In the genomic region with DNA sequence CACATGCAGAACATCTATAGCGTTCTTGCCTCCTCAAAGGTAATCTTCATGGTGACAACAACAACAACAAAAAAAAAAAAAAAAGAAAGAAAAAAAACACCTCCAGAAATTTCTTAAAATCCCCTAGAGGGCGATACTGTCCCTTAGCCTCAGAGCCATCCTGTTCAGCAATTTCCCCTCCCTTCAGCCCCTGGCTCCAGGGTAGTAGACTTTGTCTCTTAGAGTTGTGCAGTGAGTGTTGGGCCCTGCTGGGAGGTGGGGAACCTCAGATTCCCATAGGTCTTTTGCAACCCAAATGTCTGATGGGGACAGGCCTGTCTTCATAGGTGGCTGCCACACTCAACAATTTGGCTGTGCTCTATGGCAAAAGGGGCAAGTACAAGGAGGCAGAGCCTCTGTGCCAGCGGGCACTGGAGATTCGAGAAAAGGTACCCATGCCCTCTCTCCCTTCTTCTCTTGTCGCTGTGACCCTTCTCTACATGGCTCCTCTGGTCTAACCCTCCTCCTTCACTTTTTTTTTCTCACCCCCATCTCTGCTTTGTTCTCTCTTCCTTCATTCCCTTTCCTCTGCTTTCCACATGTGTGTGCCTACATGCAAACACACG, we compare ENCODE assay signal across 7 cellular contexts. TPM values are rescaled to one million over a fixed set of nuclear protein-coding genes. Genes with fewer than 3 reads are reported as not detected.
DNase-seq lines count a peak whose midpoint lies in the region; ATAC-seq and TF ChIP-seq lines count a peak whose summit lies in the region.

No MANE protein-coding gene starts in this region.

- peak overlapping the region in 1 of 2 donors; percentile 62 for H3K27ac Mint-ChIP-seq in effector memory CD8-positive, alpha-beta T cell

- no TSS peak for BruUV-seq in HCT116 (replicated peaks; lab: Mats Ljungman, UMichigan)

- H3K36me3 Mint-ChIP-seq in effector memory CD8-positive, alpha-beta T cell (ENCODE audit: insufficient read depth): peaks cover 22% of the 10 kb centered on the region

- no peak overlapping the region for H3K4me3 Mint-ChIP-seq in effector memory CD8-positive, alpha-beta T cell

- H2BK15ac ChIP-seq in neuronal stem cell (ENCODE audit: low read length): no peak overlapping the region

- H3K9me3 ChIP-seq in HCT116 (ENCODE audit: control insufficient read depth in 1 of 2, insufficient read depth in 1 of 2, low read depth in 1 of 2, low read length in 2 of 2) (no peaks in the 10 kb centered on the region), Peyer's patch (no peaks in the 10 kb centered on the region), neuronal stem cell (replicated peaks in 1 of 2; ENCODE audit: control insufficient read depth in 2 of 2, insufficient read depth in 1 of 2, low read depth in 1 of 2, low read length in 2 of 2) (no peaks in the 10 kb centered on the region)

- H2BK120ac ChIP-seq in neuronal stem cell (ENCODE audit: low read depth, low read length): no peak overlapping the region

- no peak for TF ChIP-seq POLR2A in HCT116 (IDR thresholded peaks at IDR 0.05; ENCODE audit: borderline replicate concordance, extremely low read depth, insufficient read depth, insufficient read length)
- no peak for TF ChIP-seq POLR2A in Peyer's patch (IDR thresholded peaks at IDR 0.05)

- H2AFZ ChIP-seq in HCT116 (ENCODE audit: low read depth, low read length, poor library complexity, severe bottlenecking) (no peak overlapping the region), neuronal stem cell (ENCODE audit: low read length) (no peak overlapping the region)

- H3K79me2 ChIP-seq in HCT116 (ENCODE audit: insufficient read depth, low read length): no peaks in the 10 kb centered on the region

- CTCF ChIA-PET in HCT116 (lab: Charles Lee): no interaction called here

- no CpG with 5 or more reads among the region's 6 CpGs for WGBS in neuronal stem cell (ENCODE audit: extremely low coverage in 2 of 2, insufficient read length in 2 of 2, insufficient replicate concordance in 1 of 2), 2 donors

- no peak overlapping the region for H4K8ac ChIP-seq in neuronal stem cell (ENCODE audit: low read depth, low read length)

- H4K91ac ChIP-seq in neuronal stem cell (ENCODE audit: low read depth, low read length, poor library complexity): no peak overlapping the region

- TF ChIP-seq CTCF in HCT116 (IDR thresholded peaks at IDR 0.05 in 2 of 3, conservative IDR thresholded peaks at IDR 0.05 in 1 of 3; ENCODE audit: borderline replicate concordance in 1 of 3, insufficient read depth in 1 of 3, low read depth in 2 of 3, low read length in 2 of 3) (peak; percentile 57 to 84 (median 74)), Peyer's patch (IDR thresholded peaks at IDR 0.05) (peak in 4 of 6 experiments; percentile 27 to 44 (median 38))

- no peak overlapping the region for H3K4me3 ChIP-seq in HCT116 (replicated peaks in 1 of 2; ENCODE audit: low read depth in 1 of 2, low read length in 2 of 2)
- no peak overlapping the region for H3K4me3 ChIP-seq in Peyer's patch
- H3K4me3 ChIP-seq in neuronal stem cell (ENCODE audit: low read length in 2 of 2): no peak overlapping the region

- no peaks in the 10 kb centered on the region for H3K27me3 ChIP-seq in HCT116 (ENCODE audit: insufficient read depth, low read length)
- no peaks in the 10 kb centered on the region for H3K27me3 ChIP-seq in Peyer's patch
- no peaks in the 10 kb centered on the region for H3K27me3 ChIP-seq in neuronal stem cell (ENCODE audit: control insufficient read depth in 3 of 3, insufficient read depth in 3 of 3, low read depth in 1 of 3, low read length in 3 of 3)

- TF ChIP-seq RAD21 in HCT116 (IDR thresholded peaks at IDR 0.05; ENCODE audit: low read depth): peak; percentile 79

- H3K79me1 ChIP-seq in neuronal stem cell (ENCODE audit: low read depth, low read length): peaks cover 4% of the 10 kb centered on the region

- H3K36me3 ChIP-seq in HCT116 (ENCODE audit: control insufficient read depth in 1 of 2, insufficient read depth in 2 of 2, low read length in 2 of 2) (no peaks in the 10 kb centered on the region), Peyer's patch (peaks cover 0 to 86% (median 0%) of the 10 kb centered on the region in 3 donors), neuronal stem cell (replicated peaks in 1 of 2; ENCODE audit: control insufficient read depth in 2 of 2, insufficient read depth in 2 of 2, low read length in 2 of 2) (peaks cover 8 to 21% of the 10 kb centered on the region in 2 donors)

- H2AK5ac ChIP-seq in neuronal stem cell (ENCODE audit: low read depth, low read length): no peak overlapping the region

- H3K4me1 Mint-ChIP-seq in effector memory CD8-positive, alpha-beta T cell (ENCODE audit: low read depth in 2 of 2): no peaks in the 10 kb centered on the region

- H3K9ac ChIP-seq in HCT116 (ENCODE audit: low read length) (no peak overlapping the region), neuronal stem cell (ENCODE audit: low read depth, low read length, poor library complexity) (no peak overlapping the region)

- no peaks in the 10 kb centered on the region for H3K9me3 Mint-ChIP-seq in effector memory CD8-positive, alpha-beta T cell

- no peak overlapping the region for H3K18ac ChIP-seq in neuronal stem cell (ENCODE audit: low read length)

- peak; percentile 89 for ATAC-seq in HCT116
- peak; percentile 53 for ATAC-seq in effector memory CD8-positive, alpha-beta T cell (replicated peaks)

- H2BK12ac ChIP-seq in neuronal stem cell (ENCODE audit: low read length): peak overlapping the region; percentile 18

- H4K20me1 ChIP-seq in HCT116 (ENCODE audit: insufficient read depth): no peaks in the 10 kb centered on the region

- no peak overlapping the region for H3K14ac ChIP-seq in neuronal stem cell (ENCODE audit: low read length)

- H3K23ac ChIP-seq in neuronal stem cell (ENCODE audit: low read depth, low read length, poor library complexity): no peak overlapping the region

- H3K4me2 ChIP-seq in HCT116 (ENCODE audit: low read length) (no peak overlapping the region), neuronal stem cell (ENCODE audit: insufficient read depth, low read length, poor library complexity, severe bottlenecking) (no peak overlapping the region)

- H3K27me3 Mint-ChIP-seq in effector memory CD8-positive, alpha-beta T cell: no peaks in the 10 kb centered on the region

- H3K4me1 ChIP-seq in HCT116 (ENCODE audit: control insufficient read depth in 1 of 2, insufficient read depth in 2 of 2, low read length in 2 of 2) (peaks cover 3 to 4% of the 10 kb centered on the region in 2 experiments; a peak in 2 of 4 replicates), Peyer's patch (no peaks in the 10 kb centered on the region), neuronal stem cell (ENCODE audit: control insufficient read depth in 2 of 2, insufficient read depth in 1 of 2, low read depth in 1 of 2, low read length in 2 of 2) (peaks cover 5 to 10% of the 10 kb centered on the region in 2 donors)

- DNase-seq in DMS53 treated with DMSO at 0.1 percent for 48 hours (lab: John Stamatoyannopoulos, UW; ENCODE audit: unreplicated experiment) (peak; percentile 31), HCT116 (ENCODE audit: low read depth, low spot score) (peak; percentile 49), Peyer's patch (no peak), neuronal stem cell (ENCODE audit: low spot score) (no peak), HK-2 (ENCODE audit: unreplicated experiment) (no peak)
- no peak for DNase-seq in effector memory CD8-positive, alpha-beta T cell
- no peak for DNase-seq in activated effector memory CD4-positive, alpha-beta T cell treated with anti-CD3 and anti-CD28 coated beads, Interleukin-2, amount 50 U/mL, for 16 hours

- no peak overlapping the region for H3K4ac ChIP-seq in neuronal stem cell (ENCODE audit: low read length)

- no peaks in the 10 kb centered on the region for H3K9me2 ChIP-seq in HCT116 (ENCODE audit: insufficient read depth)

- POLR2A ChIA-PET in HCT116 (lab: Charles Lee): no interaction called here

- intact Hi-C loops in HCT116 (cut with micrococcal nuclease): loop anchor here (1.0 kb wide), 1 partner anchor 73 kb away; no protein-coding TSS in a partner anchor

- H3K27ac ChIP-seq in HCT116 (ENCODE audit: low read depth, low read length) (no peak overlapping the region), Peyer's patch (no peak overlapping the region), neuronal stem cell (replicated peaks; ENCODE audit: low read length) (no peak overlapping the region)

- no peak overlapping the region for H2BK5ac ChIP-seq in neuronal stem cell (ENCODE audit: low read length)

- RAD21 ChIA-PET in HCT116 (lab: Charles Lee; ENCODE audit: low non-redundant PET in 1 of 2, low total read pairs in 2 of 2, uncharacterized antibody in 2 of 2, unreplicated experiment in 2 of 2): no interaction called here

TF ChIP-seq in HCT116, 20 proteins besides CTCF, POLR2A, EP300 and RAD21 (continues in another document):
- TF ChIP-seq ZNF274 (IDR thresholded peaks at IDR 0.05; ENCODE audit: low read depth, low read length) (no peak), POLR2AphosphoS5 (IDR thresholded peaks at IDR 0.05; ENCODE audit: low read depth, low read length) (no peak), EGR1 (IDR thresholded peaks at IDR 0.05; ENCODE audit: low read depth) (no peak)

RNA-seq across cellular contexts. Expression of a gene that starts 6.0 kb away (rescaled TPM):
- total RNA-seq in HCT116 (2021; ENCODE audit: unreplicated experiment) (105 TPM), Peyer's patch (10 to 100 TPM in 3 of 4 donors, 1 to 10 TPM in 1; 4.4 to 22.3 (median 18.3) TPM)
- polyA plus RNA-seq in HCT116 (2012): 101 and 106 TPM in 2 replicates
- 43.8 TPM for polyA plus RNA-seq in neuronal stem cell (2013, experiment 1 of 2)
- 43.3 TPM for polyA plus RNA-seq in neuronal stem cell (2013, experiment 2 of 2)

RNA-seq across cellular contexts. Expression of a gene that starts 10.7 kb away (rescaled TPM):
- 16.2 TPM for total RNA-seq in HCT116 (2021; ENCODE audit: unreplicated experiment)
- 14.5 and 17.7 TPM in 2 replicates for polyA plus RNA-seq in HCT116 (2012)
- total RNA-seq in Peyer's patch: 100 to 1,000 TPM in 3 of 4 donors, 10 to 100 TPM in 1; 50.3 to 214 (median 183) TPM
- 14.2 TPM for polyA plus RNA-seq in neuronal stem cell (2013, experiment 1 of 2)
- polyA plus RNA-seq in neuronal stem cell (2013, experiment 2 of 2): 14.7 TPM

RNA-seq across cellular contexts. Expression of a gene that starts 10.9 kb away (rescaled TPM):
- total RNA-seq in HCT116 (2021; ENCODE audit: unreplicated experiment): 123 TPM
- polyA plus RNA-seq in HCT116 (2012): 119 and 136 TPM in 2 replicates
- total RNA-seq in Peyer's patch: 10 to 100 TPM; 19.0 to 40.8 (median 22.1) TPM
- 46.8 TPM for polyA plus RNA-seq in neuronal stem cell (2013, experiment 1 of 2)
- polyA plus RNA-seq in neuronal stem cell (2013, experiment 2 of 2): 50.0 TPM

RNA-seq across cellular contexts. Expression of a gene that starts 16.5 kb away (rescaled TPM):
- total RNA-seq in HCT116 (2021; ENCODE audit: unreplicated experiment) (34.1 TPM), Peyer's patch (10 to 100 TPM; 19.4 to 33.0 (median 23.1) TPM)
- polyA plus RNA-seq in HCT116 (2012): 26.9 and 33.6 TPM in 2 replicates
- 16.9 TPM for polyA plus RNA-seq in neuronal stem cell (2013, experiment 1 of 2)
- polyA plus RNA-seq in neuronal stem cell (2013, experiment 2 of 2): 16.9 TPM

RNA-seq across cellular contexts. Expression of a gene that starts 48.7 kb away (rescaled TPM):
- total RNA-seq in HCT116 (2021; ENCODE audit: unreplicated experiment): 63.4 TPM
- 34.9 and 47.0 TPM in 2 replicates for polyA plus RNA-seq in HCT116 (2012)
- 10 to 100 TPM; 39.2 to 75.9 (median 50.4) TPM for total RNA-seq in Peyer's patch
- 51.0 TPM for polyA plus RNA-seq in neuronal stem cell (2013, experiment 1 of 2)
- polyA plus RNA-seq in neuronal stem cell (2013, experiment 2 of 2): 50.1 TPM

Comparison
In these comparisons a context has a peak if more than half of its experiments do, and no peak if none do; other contexts are left out.
1. DNase-seq: peak in DMS53 treated with DMSO at 0.1 percent for 48 hours (single experiment) and HCT116 (single experiment); none in Peyer's patch (0 of 3), effector memory CD8-positive, alpha-beta T cell (0 of 3), neuronal stem cell (single experiment), activated effector memory CD4-positive, alpha-beta T cell treated with anti-CD3 and anti-CD28 coated beads, Interleukin-2, amount 50 U/mL, for 16 hours (single experiment) and HK-2 (single experiment).